ENCODE assay signal across 18 cellular contexts in the genomic region with DNA sequence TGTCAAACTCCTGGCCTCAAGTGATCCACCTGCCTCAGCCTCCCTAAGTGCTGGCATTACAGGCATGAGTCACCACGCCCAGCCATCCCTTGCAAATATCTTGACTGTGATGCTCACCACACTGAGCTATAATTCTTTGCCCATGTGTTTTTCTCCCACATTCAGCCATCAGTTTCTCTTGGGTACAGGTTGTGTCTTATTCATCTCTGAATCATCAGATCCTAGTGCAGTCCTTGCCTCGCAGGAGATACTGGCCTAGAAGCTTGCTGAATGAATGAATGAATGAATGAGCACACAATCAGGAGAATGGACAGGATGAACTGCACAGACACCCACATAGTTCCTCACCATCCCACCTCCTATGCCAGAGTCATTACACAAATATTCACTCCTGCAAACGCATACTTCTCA. TPM values are rescaled to one million over a fixed set of nuclear protein-coding genes. Genes with fewer than 3 reads are reported as not detected.
DNase-seq lines count a peak whose midpoint lies in the region; ATAC-seq, FAIRE-seq and TF ChIP-seq lines count a peak whose summit lies in the region.
"Had no signal": no experiment of that assay in that cellular context is flagged by ENCODE, and none has a peak within 500 bp of the region (broad histone marks: within the 10 kb centered on the region; RNA-seq: fewer than 3 reads in every experiment).

No MANE protein-coding gene starts in this region.

- no peak overlapping the region for H3K4me3 Mint-ChIP-seq in activated T-cell treated with anti-CD3 and anti-CD28 coated beads, Interleukin-2, amount 50 U/mL, for 72 hours
- H3K4me3 Mint-ChIP-seq: effector memory CD8-positive, alpha-beta T cell; WTC11 had no signal

- TF ChIP-seq CTCF in H1 (IDR thresholded peaks at IDR 0.05; ENCODE audit: control extremely low read depth in 1 of 3, insufficient read depth in 1 of 3, low read depth in 1 of 3, low read length in 3 of 3), result no peak

- H3K14ac ChIP-seq in H1 (ENCODE audit: insufficient read length), result no peak overlapping the region

- no peak overlapping the region for H2BK12ac ChIP-seq in H1 (ENCODE audit: low read depth, low read length)

- CTCF ChIA-PET in H1 (lab: Charles Lee; ENCODE audit: partially characterized antibody), result interaction anchor here (0.6 to 12.3 kb wide), 3 partner anchors 49 to 202 kb away, joined by 3 to 220 read pairs (median 4); partner anchors contain the start of gene SOST

- no peak overlapping the region for H4K91ac ChIP-seq in H1 (replicated peaks; ENCODE audit: insufficient read length, low read length)

- H4K5ac ChIP-seq in H1 (ENCODE audit: insufficient read length, low read depth, low read length), result no peak overlapping the region

- H3K79me2 ChIP-seq in H1 (ENCODE audit: control insufficient read depth in 1 of 2, insufficient read depth in 2 of 2, low read length in 2 of 2) (no peaks in the 10 kb centered on the region), Karpas-422 (ENCODE audit: low read length) (no peaks in the 10 kb centered on the region)

- H3K56ac ChIP-seq in H1 (replicated peaks; ENCODE audit: insufficient read length, low read depth, low read length), result no peak overlapping the region

- no peak overlapping the region for H2BK5ac ChIP-seq in H1 (ENCODE audit: low read depth, low read length)

- H3K27ac ChIP-seq in H1 (ENCODE audit: low read depth, low read length) (no peak overlapping the region), Karpas-422 (ENCODE audit: low read length) (no peak overlapping the region)
- H3K27ac ChIP-seq: upper lobe of left lung had no signal

- no peak for TF ChIP-seq POLR2A in H1 (IDR thresholded peaks at IDR 0.05; ENCODE audit: control extremely low read depth in 1 of 2, low read depth in 2 of 2, low read length in 2 of 2)

- H2BK15ac ChIP-seq in H1 (ENCODE audit: low read length), result no peak overlapping the region

- no peaks in the 10 kb centered on the region for H3K36me3 Mint-ChIP-seq in activated T-cell treated with anti-CD3 and anti-CD28 coated beads, Interleukin-2, amount 50 U/mL, for 72 hours (ENCODE audit: insufficient read depth in 2 of 2)
- H3K36me3 Mint-ChIP-seq: WTC11 had no signal

- H2BK120ac ChIP-seq in H1 (replicated peaks; ENCODE audit: low read depth, low read length), result peak overlapping the region; percentile 94

- no peak overlapping the region for H2BK20ac ChIP-seq in H1 (ENCODE audit: low read length)

- H3K18ac ChIP-seq in H1 (ENCODE audit: extremely low read depth, low read length), result no peak overlapping the region

- H3K9ac ChIP-seq in H1 (replicated peaks in 1 of 4; ENCODE audit: extremely low read depth in 1 of 4, low read depth in 3 of 4, low read length in 3 of 4), result no peak overlapping the region
- no peak overlapping the region for H3K9ac ChIP-seq in Karpas-422 (ENCODE audit: low read length)

- no peaks in the 10 kb centered on the region for H3K79me1 ChIP-seq in H1 (ENCODE audit: low read depth, low read length)

- H3K9me2 ChIP-seq in Karpas-422 (replicated peaks; ENCODE audit: insufficient read depth, low read length), result no peaks in the 10 kb centered on the region

- no peak for TF ChIP-seq RAD21 in H1 (IDR thresholded peaks at IDR 0.05 in 1 of 2, conservative IDR thresholded peaks at IDR 0.05 in 1 of 2; ENCODE audit: low read depth in 2 of 2, low read length in 2 of 2)

- H3K9me3 Mint-ChIP-seq in activated T-cell treated with anti-CD3 and anti-CD28 coated beads, Interleukin-2, amount 50 U/mL, for 72 hours, result no peaks in the 10 kb centered on the region
- H3K9me3 Mint-ChIP-seq: effector memory CD8-positive, alpha-beta T cell had no signal

- no peak for TF ChIP-seq EP300 in H1 (IDR thresholded peaks at IDR 0.05; ENCODE audit: borderline replicate concordance in 1 of 2, low read depth in 2 of 2, low read length in 2 of 2)

- H3K23ac ChIP-seq in H1 (ENCODE audit: insufficient read length), result no peak overlapping the region

- H3K36me3 ChIP-seq in H1 (ENCODE audit: control insufficient read depth in 2 of 4, insufficient read depth in 4 of 4, low read length in 3 of 4) (no peaks in the 10 kb centered on the region), Karpas-422 (ENCODE audit: insufficient read depth, low read length) (no peaks in the 10 kb centered on the region)
- H3K36me3 ChIP-seq: upper lobe of left lung had no signal

- no peak for FAIRE-seq in H1 (lab: Jason Lieb, UNC)

- no peak overlapping the region for H3K27ac Mint-ChIP-seq in activated T-cell treated with anti-CD3 and anti-CD28 coated beads, Interleukin-2, amount 50 U/mL, for 72 hours
- H3K27ac Mint-ChIP-seq: effector memory CD8-positive, alpha-beta T cell; WTC11 had no signal

- H3K4ac ChIP-seq in H1 (replicated peaks; ENCODE audit: insufficient read length, low read depth, low read length), result no peak overlapping the region

- peak; percentile 63 to 66 for ATAC-seq in activated T-cell treated with anti-CD3 and anti-CD28 coated beads, Interleukin-2, amount 50 U/mL, for 72 hours (replicated peaks in 1 of 2)
- ATAC-seq in GM21723 (IDR thresholded peaks at IDR 0.05; ENCODE audit: unreplicated experiment), result no peak
- ATAC-seq: effector memory CD8-positive, alpha-beta T cell; WTC11 had no signal

- peaks cover 6% of the 10 kb centered on the region for H3K27me3 Mint-ChIP-seq in activated T-cell treated with anti-CD3 and anti-CD28 coated beads, Interleukin-2, amount 50 U/mL, for 72 hours (ENCODE audit: low read depth)

- no peak overlapping the region for H2AK5ac ChIP-seq in H1 (ENCODE audit: low read depth, low read length)

- POLR2A ChIA-PET in H1 (lab: Charles Lee; ENCODE audit: partially characterized antibody), result interaction anchor here (0.6 to 1.7 kb wide), 3 partner anchors 17 to 318 kb away, joined by 3 read pairs; no protein-coding TSS in a partner anchor

- H3K27me3 ChIP-seq in H1 (replicated peaks in 1 of 4; ENCODE audit: control insufficient read depth in 3 of 4, extremely low read depth in 1 of 4, insufficient read depth in 3 of 4, low read length in 3 of 4), result no peaks in the 10 kb centered on the region
- no peaks in the 10 kb centered on the region for H3K27me3 ChIP-seq in Karpas-422 (ENCODE audit: low read length)
- H3K27me3 ChIP-seq: upper lobe of left lung had no signal

- H4K8ac ChIP-seq in H1 (ENCODE audit: extremely low read depth, insufficient read depth, low read length), result no peak overlapping the region

- H3K4me1 ChIP-seq in H1 (replicated peaks in 1 of 4; ENCODE audit: control insufficient read depth in 3 of 4, insufficient read depth in 4 of 4, low read length in 3 of 4) (no peaks in the 10 kb centered on the region), Karpas-422 (ENCODE audit: low read length) (no peaks in the 10 kb centered on the region)
- H3K4me1 ChIP-seq: upper lobe of left lung had no signal

- no peaks in the 10 kb centered on the region for H3K4me1 Mint-ChIP-seq in activated T-cell treated with anti-CD3 and anti-CD28 coated beads, Interleukin-2, amount 50 U/mL, for 72 hours (ENCODE audit: low read depth)

- no peak overlapping the region for H2AFZ ChIP-seq in H1 (ENCODE audit: low read length)
- H2AFZ ChIP-seq in Karpas-422 (ENCODE audit: low read length), result no peak overlapping the region

- H4K20me1 ChIP-seq in H1 (replicated peaks in 1 of 2; ENCODE audit: control insufficient read depth in 1 of 2, insufficient read depth in 2 of 2, low read length in 2 of 2) (peaks cover 0 to 2% of the 10 kb centered on the region in 2 experiments), Karpas-422 (ENCODE audit: insufficient read depth, low read depth, low read length) (no peaks in the 10 kb centered on the region)

- no peak for DNase-seq in activated T-cell treated with anti-CD3 and anti-CD28 coated beads, Interleukin-2, amount 50 U/mL, for 72 hours
- DNase-seq in activated T-cell treated with anti-CD3 and anti-CD28 coated beads for 4 hours (no peak), NCI-H226 (peak; percentile 91), H1 (ENCODE audit: low read depth in 1 of 2, low spot score in 2 of 2) (no peak), skeletal muscle cell (ENCODE audit: low read depth) (peak; percentile 36), Karpas-422 (no peak), NCI-H2227 treated with DMSO at 0.1 percent for 48 hours (lab: John Stamatoyannopoulos, UW) (no peak)
- DNase-seq: activated T-cell treated with anti-CD3 and anti-CD28 coated beads, Interleukin-2, amount 50 U/mL, for 1 hour; aorta; DMS 273 treated with DMSO at 0.1 percent for 48 hours; effector memory CD8-positive, alpha-beta T cell; NCI-H146; NCI-H774; stimulated activated CD4-positive, alpha-beta T cell treated with anti-CD3 and anti-CD28 coated beads, Interleukin-12 subunit alpha, Interleukin-12 subunit beta, amount 100 ng/mL, for 4 hours; upper lobe of left lung had no signal

- no peaks in the 10 kb centered on the region for H3K9me3 ChIP-seq in H1 (ENCODE audit: insufficient read depth in 2 of 2, low read depth in 1 of 2, low read length in 1 of 2)
- H3K9me3 ChIP-seq in Karpas-422 (ENCODE audit: low read length), result no peaks in the 10 kb centered on the region
- H3K9me3 ChIP-seq: upper lobe of left lung had no signal

- H3K23me2 ChIP-seq in H1 (ENCODE audit: low read depth, low read length), result peaks cover 5% of the 10 kb centered on the region; the same call in 1 of the 2 replicates

- no peak overlapping the region for H3K4me3 ChIP-seq in H1 (ENCODE audit: extremely low read depth in 1 of 4, insufficient read depth in 2 of 4, low read depth in 3 of 4, low read length in 4 of 4)
- no peak overlapping the region for H3K4me3 ChIP-seq in skeletal muscle cell (ENCODE audit: low read depth, low read length)
- no peak overlapping the region for H3K4me3 ChIP-seq in Karpas-422 (ENCODE audit: low read length)
- H3K4me3 ChIP-seq: lung, upper lobe of left lung had no signal

- H3K4me2 ChIP-seq in H1 (ENCODE audit: insufficient read depth in 1 of 2, low read depth in 2 of 2, low read length in 2 of 2), result no peak overlapping the region
- H3K4me2 ChIP-seq in Karpas-422 (ENCODE audit: low read depth, low read length, poor library complexity, severe bottlenecking), result no peak overlapping the region

- 91% methylated on average over 3 of the region's 3 CpGs; no CpG with 5 or more reads in 1 of the 2 experiments for WGBS in H1 (ENCODE audit: extremely low coverage in 1 of 2, insufficient coverage in 1 of 2, insufficient read length in 1 of 2, insufficient replicate concordance in 2 of 2, low coverage in 1 of 2, low lambda C conversion rate in 2 of 2, missing lambda C conversion rate in 1 of 2), 2 experiments

RNA-seq across cellular contexts. Expression of gene ETV4, which starts 24.4 kb away (rescaled TPM):
- total RNA-seq in activated T-cell treated with anti-CD3 and anti-CD28 coated beads, Interleukin-2, amount 50 U/mL, for 72 hours, result 1 to 10 TPM; 1.2 to 2.1 TPM
- total RNA-seq in H1 (2021; fragmentation: NEBNext Ultra II Directional; extraction: Animal tissue kit (Norgen Biotek cat#: 25700)), result 137 and 143 TPM in 2 replicates
- 75.2 and 95.8 TPM in 2 replicates for polyA plus RNA-seq in H1 (2011; rRNA removed)
- polyA plus RNA-seq in H1 (2011; cell fraction: cytosol; rRNA removed), result 68.9 TPM
- 115 TPM for polyA plus RNA-seq in H1 (2011; cell fraction: nucleus; rRNA removed)
- polyA plus RNA-seq in H1 (2012, experiment 1 of 2), result 94.3 to 115 TPM (median 103 TPM) in 4 replicates
- polyA plus RNA-seq in H1 (2012, experiment 2 of 2), result 146 TPM
- polyA plus RNA-seq in H1 (2013, experiment 1 of 2), result 118 TPM
- 117 TPM for polyA plus RNA-seq in H1 (2013, experiment 2 of 2)
- polyA minus RNA-seq in H1 (2011; rRNA and poly(A)+ RNA removed), result 41.1 and 46.8 TPM in 2 replicates
- polyA minus RNA-seq in H1 (2011; cell fraction: cytosol; rRNA and poly(A)+ RNA removed), result 52.2 TPM
- 25.6 TPM for polyA minus RNA-seq in H1 (2011; cell fraction: nucleus; rRNA and poly(A)+ RNA removed)
- 55.5 and 69.1 TPM in 2 replicates for total RNA-seq in Karpas-422 (2014; rRNA removed; shearing (Covaris generic); ENCODE audit: low replicate concordance)

Comparison
In these comparisons a context has a peak if more than half of its experiments do, and no peak if none do; other contexts are left out.
1. DNase-seq: peak in NCI-H226 (single experiment) and skeletal muscle cell (single experiment); none in activated T-cell treated with anti-CD3 and anti-CD28 coated beads, Interleukin-2, amount 50 U/mL, for 72 hours (0 of 2), activated T-cell treated with anti-CD3 and anti-CD28 coated beads for 4 hours (single experiment), H1 (0 of 2), Karpas-422 (single experiment) and NCI-H2227 treated with DMSO at 0.1 percent for 48 hours (single experiment).
2. RNA of gene ETV4, which starts 24.4 kb away (total RNA-seq): 137 to 143 TPM in H1 and 55.5 to 69.1 TPM in Karpas-422; 1.2 to 2.1 TPM in activated T-cell treated with anti-CD3 and anti-CD28 coated beads, Interleukin-2, amount 50 U/mL, for 72 hours; every median in the first group is over 10 times any median in the second.